In genomic region chr17:78963378-78963777, GRCh38 we compare ENCODE assay signal across 21 cellular contexts.
"Had no signal": no experiment of that assay in that cellular context is flagged by ENCODE, and none has a peak within 500 bp of the region (broad histone marks: within the 10 kb centered on the region; RNA-seq: fewer than 3 reads in every experiment).

No MANE protein-coding gene starts in this region.

- H3K27me3 ChIP-seq: dorsolateral prefrontal cortex, neutrophil, tibial nerve, upper lobe of right lung, uterus had no signal

- DNase-seq: dorsolateral prefrontal cortex; effector CD4-positive, alpha-beta T cell; kidney; naive B cell; stimulated activated CD4-positive, alpha-beta T cell treated with anti-CD3 and anti-CD28 coated beads, Interleukin-15, amount 100 ng/mL, for 24 hours; stimulated activated CD4-positive, alpha-beta T cell treated with anti-CD3 and anti-CD28 coated beads, Interleukin-2, amount 100 ng/mL, for 48 hours; stimulated activated naive B cell treated with anti-CD40 and anti-IgM and Interleukin-4, amounts not matched to agents 10 μg/mL and 1 μg/mL and 100 μg/mL, for 72 hours; upper lobe of right lung; uterus had no signal

- H3K36me3 ChIP-seq: neutrophil, prostate gland, thoracic aorta, upper lobe of right lung, uterus had no signal

- H3K27ac ChIP-seq: dorsolateral prefrontal cortex, neutrophil, prostate gland, skin epidermis, thoracic aorta, tibial nerve, upper lobe of right lung, uterus had no signal

- H3K27me3 Mint-ChIP-seq: naive B cell; stimulated activated naive B cell treated with anti-CD40 and anti-IgM and Interleukin-4, amounts not matched to agents 10 μg/mL and 1 μg/mL and 100 μg/mL, for 72 hours; stimulated activated naive CD8-positive, alpha-beta T cell treated with anti-CD3 and anti-CD28 coated beads, Interleukin-15, Interleukin-2, amounts not matched to agents 100 ng/mL and 50 ng/mL, for 24 hours had no signal

- H3K4me3 ChIP-seq: dorsolateral prefrontal cortex, lung, prostate gland, skin epidermis, thoracic aorta, tibial nerve, upper lobe of right lung, uterus had no signal

- H3K4me3 Mint-ChIP-seq: memory B cell; natural killer cell treated with Interleukin-12 subunit alpha and Interleukin-12 subunit beta and Interleukin-15 and Interleukin-18, amount 100 ng/mL, for 72 hours; neural crest cell; stimulated activated naive B cell treated with anti-CD40 and anti-IgM and Interleukin-4, amounts not matched to agents 10 μg/mL and 1 μg/mL and 100 μg/mL, for 72 hours; stimulated activated naive CD8-positive, alpha-beta T cell treated with anti-CD3 and anti-CD28 coated beads, Interleukin-15, Interleukin-2, amounts not matched to agents 100 ng/mL and 50 ng/mL, for 24 hours had no signal

- H3K9me3 ChIP-seq: neutrophil, prostate gland, thoracic aorta, tibial nerve, upper lobe of right lung, uterus had no signal

- H3K9me3 Mint-ChIP-seq: memory B cell; naive B cell; natural killer cell treated with Interleukin-12 subunit alpha and Interleukin-12 subunit beta and Interleukin-15 and Interleukin-18, amount 100 ng/mL, for 72 hours; neural crest cell; stimulated activated naive B cell treated with anti-CD40 and anti-IgM and Interleukin-4, amounts not matched to agents 10 μg/mL and 1 μg/mL and 100 μg/mL, for 72 hours; stimulated activated naive CD8-positive, alpha-beta T cell treated with anti-CD3 and anti-CD28 coated beads, Interleukin-15, Interleukin-2, amounts not matched to agents 100 ng/mL and 50 ng/mL, for 24 hours had no signal

- ATAC-seq: left lobe of liver; natural killer cell treated with Interleukin-12 subunit alpha and Interleukin-12 subunit beta and Interleukin-15 and Interleukin-18, amount 100 ng/mL, for 72 hours; right cardiac atrium; stimulated activated naive B cell treated with anti-CD40 and anti-IgM and Interleukin-4, amounts not matched to agents 10 μg/mL and 1 μg/mL and 100 μg/mL, for 72 hours; upper lobe of right lung had no signal

- H3K4me1 ChIP-seq: prostate gland, uterus had no signal

- H3K27ac Mint-ChIP-seq: memory B cell; naive B cell; natural killer cell treated with Interleukin-12 subunit alpha and Interleukin-12 subunit beta and Interleukin-15 and Interleukin-18, amount 100 ng/mL, for 72 hours; stimulated activated naive B cell treated with anti-CD40 and anti-IgM and Interleukin-4, amounts not matched to agents 10 μg/mL and 1 μg/mL and 100 μg/mL, for 72 hours; stimulated activated naive CD8-positive, alpha-beta T cell treated with anti-CD3 and anti-CD28 coated beads, Interleukin-15, Interleukin-2, amounts not matched to agents 100 ng/mL and 50 ng/mL, for 24 hours had no signal

- H3K36me3 Mint-ChIP-seq: memory B cell; naive B cell; natural killer cell treated with Interleukin-12 subunit alpha and Interleukin-12 subunit beta and Interleukin-15 and Interleukin-18, amount 100 ng/mL, for 72 hours; stimulated activated naive B cell treated with anti-CD40 and anti-IgM and Interleukin-4, amounts not matched to agents 10 μg/mL and 1 μg/mL and 100 μg/mL, for 72 hours had no signal
